21 cellular contexts compared by ENCODE assay signal in genomic region chr14:46571970-46572369, GRCh38.
DNase-seq lines count a peak whose midpoint lies in the region; ATAC-seq, FAIRE-seq and TF ChIP-seq lines count a peak whose summit lies in the region.
"Had no signal": no experiment of that assay in that cellular context is flagged by ENCODE, and none has a peak within 500 bp of the region (broad histone marks: within the 10 kb centered on the region; RNA-seq: fewer than 3 reads in every experiment).

No MANE protein-coding gene starts in this region.

- peaks cover 12% of the 10 kb centered on the region; the same call in 1 of the 2 replicates for H3K9me3 ChIP-seq in BLaER1
- H3K9me3 ChIP-seq in astrocyte (ENCODE audit: insufficient read depth, low read depth, low read length), result no peaks in the 10 kb centered on the region
- H3K9me3 ChIP-seq: neutrophil, sigmoid colon had no signal

- H3K4me1 ChIP-seq in BLaER1 (peaks cover 36% of the 10 kb centered on the region), astrocyte (ENCODE audit: insufficient read depth, low read length) (peaks cover 25% of the 10 kb centered on the region)

- intact Hi-C loops in lower leg skin (cut with DNase I; ENCODE audit: low total_unique reads), result no loop called here

- peaks cover 21% of the 10 kb centered on the region for H3K4me1 Mint-ChIP-seq in astrocyte (ENCODE audit: low read depth, unreplicated experiment)
- H3K4me1 Mint-ChIP-seq: CD8-positive, alpha-beta memory T cell; endodermal cell; stimulated activated naive CD8-positive, alpha-beta T cell treated with anti-CD3 and anti-CD28 coated beads, Interleukin-15, amount 100 ng/mL, for 72 hours had no signal

- peak overlapping the region; percentile 16 for H3K4me2 ChIP-seq in BLaER1
- peak overlapping the region; percentile 32 for H3K4me2 ChIP-seq in astrocyte (ENCODE audit: low read length)

- no peak overlapping the region for H3K4me3 Mint-ChIP-seq in astrocyte (ENCODE audit: unreplicated experiment)
- H3K4me3 Mint-ChIP-seq: CD8-positive, alpha-beta memory T cell; endodermal cell; stimulated activated naive CD8-positive, alpha-beta T cell treated with anti-CD3 and anti-CD28 coated beads, Interleukin-15, amount 100 ng/mL, for 72 hours had no signal

- H3K27ac Mint-ChIP-seq in astrocyte (ENCODE audit: unreplicated experiment), result peak overlapping the region; percentile 7
- H3K27ac Mint-ChIP-seq: CD8-positive, alpha-beta memory T cell; endodermal cell; stimulated activated naive CD8-positive, alpha-beta T cell treated with anti-CD3 and anti-CD28 coated beads, Interleukin-15, amount 100 ng/mL, for 72 hours had no signal

- 61 to 68% methylated on average over 2 of the region's 2 CpGs for WGBS in lower leg skin, 2 donors

- no peaks in the 10 kb centered on the region for H3K27me3 ChIP-seq in BLaER1
- H3K27me3 ChIP-seq in astrocyte (ENCODE audit: insufficient read depth, low read length), result no peaks in the 10 kb centered on the region
- H3K27me3 ChIP-seq: neutrophil, sigmoid colon had no signal

- H3K27ac ChIP-seq in BLaER1, result no peak overlapping the region
- peak overlapping the region; percentile 48 for H3K27ac ChIP-seq in astrocyte (ENCODE audit: low read depth, low read length)
- H3K27ac ChIP-seq: neutrophil, sigmoid colon had no signal

- H3K27me3 Mint-ChIP-seq in astrocyte (ENCODE audit: low read depth, unreplicated experiment), result no peaks in the 10 kb centered on the region
- H3K27me3 Mint-ChIP-seq: CD8-positive, alpha-beta memory T cell; stimulated activated naive CD8-positive, alpha-beta T cell treated with anti-CD3 and anti-CD28 coated beads, Interleukin-15, amount 100 ng/mL, for 72 hours had no signal

- H3K9ac ChIP-seq in BLaER1, result no peak overlapping the region
- H3K9ac ChIP-seq in astrocyte (ENCODE audit: low read length), result no peak overlapping the region

- no peak for FAIRE-seq in HTR-8/SVneo (lab: Jason Lieb, UNC)
- FAIRE-seq in astrocyte (lab: Jason Lieb, UNC), result no peak
- FAIRE-seq: TTC549 had no signal

- DNase-seq in HTR-8/SVneo (ENCODE audit: insufficient read length, low spot score) (peak; percentile 7), astrocyte (ENCODE audit: low read depth) (peak; percentile 90), glomerular visceral epithelial cell (ENCODE audit: extremely low spot score) (peak; percentile 79), T-helper 2 cell (no peak), lower leg skin (ENCODE audit: low spot score in 2 of 2) (no peak)
- DNase-seq: activated CD4-positive, alpha-beta T cell treated with anti-CD3 and anti-CD28 coated beads, Interleukin-2, amount 50 U/mL, for 1 hour; activated naive CD4-positive, alpha-beta T cell; CD8-positive, alpha-beta memory T cell; endodermal cell; H7; Kasumi-1; left colon; NCI-H1417; sigmoid colon; stimulated activated CD4-positive, alpha-beta T cell treated with anti-CD3 and anti-CD28 coated beads, Interleukin-1b, Interleukin-23, amount 100 ng/mL, for 48 hours; stimulated activated naive CD8-positive, alpha-beta T cell treated with anti-CD3 and anti-CD28 coated beads, Interleukin-15, amount 100 ng/mL, for 72 hours had no signal

- H3K36me3 ChIP-seq in BLaER1 (no peaks in the 10 kb centered on the region), astrocyte (ENCODE audit: insufficient read depth, low read length) (no peaks in the 10 kb centered on the region)
- H3K36me3 ChIP-seq: neutrophil, sigmoid colon had no signal

- H3K9me3 Mint-ChIP-seq in astrocyte (ENCODE audit: unreplicated experiment), result peaks cover 2% of the 10 kb centered on the region
- H3K9me3 Mint-ChIP-seq: endodermal cell had no signal

- H3K36me3 Mint-ChIP-seq in astrocyte (ENCODE audit: low read depth, unreplicated experiment), result no peaks in the 10 kb centered on the region
- H3K36me3 Mint-ChIP-seq: CD8-positive, alpha-beta memory T cell had no signal

- no peak overlapping the region for H3K4me3 ChIP-seq in BLaER1
- no peak overlapping the region for H3K4me3 ChIP-seq in astrocyte (ENCODE audit: insufficient read depth, low read depth, low read length)
- no peak overlapping the region for H3K4me3 ChIP-seq in lower leg skin (ENCODE audit: low read depth, poor library complexity, severe bottlenecking)
- H3K4me3 ChIP-seq: sigmoid colon had no signal

- H4K20me1 ChIP-seq in BLaER1, result no peaks in the 10 kb centered on the region
- no peaks in the 10 kb centered on the region for H4K20me1 ChIP-seq in astrocyte (ENCODE audit: insufficient read depth, low read length)

- H3K79me2 ChIP-seq in astrocyte (ENCODE audit: insufficient read depth, low read length), result no peaks in the 10 kb centered on the region

- ATAC-seq in HG03439 (IDR thresholded peaks at IDR 0.05; ENCODE audit: unreplicated experiment), result no peak
- no peak for ATAC-seq in HG03095 (IDR thresholded peaks at IDR 0.05; ENCODE audit: unreplicated experiment)
- ATAC-seq: left colon; stimulated activated naive CD8-positive, alpha-beta T cell treated with anti-CD3 and anti-CD28 coated beads, Interleukin-15, amount 100 ng/mL, for 72 hours had no signal

- H2AFZ ChIP-seq in astrocyte (ENCODE audit: low read depth, low read length), result no peak overlapping the region

- TF ChIP-seq POLR2A in lower leg skin (IDR thresholded peaks at IDR 0.05), result no peak

- TF ChIP-seq CTCF in astrocyte (IDR thresholded peaks at IDR 0.05; ENCODE audit: insufficient read depth, low read depth, low read length) (no peak), lower leg skin (IDR thresholded peaks at IDR 0.05) (no peak)

Comparison
In these comparisons a context has a peak if more than half of its experiments do, and no peak if none do; other contexts are left out.
1. DNase-seq: peak in HTR-8/SVneo (single experiment), astrocyte (single experiment) and glomerular visceral epithelial cell (single experiment); none in T-helper 2 cell (0 of 5) and lower leg skin (0 of 2).